20 cellular contexts compared by ENCODE assay signal in the genomic region with DNA sequence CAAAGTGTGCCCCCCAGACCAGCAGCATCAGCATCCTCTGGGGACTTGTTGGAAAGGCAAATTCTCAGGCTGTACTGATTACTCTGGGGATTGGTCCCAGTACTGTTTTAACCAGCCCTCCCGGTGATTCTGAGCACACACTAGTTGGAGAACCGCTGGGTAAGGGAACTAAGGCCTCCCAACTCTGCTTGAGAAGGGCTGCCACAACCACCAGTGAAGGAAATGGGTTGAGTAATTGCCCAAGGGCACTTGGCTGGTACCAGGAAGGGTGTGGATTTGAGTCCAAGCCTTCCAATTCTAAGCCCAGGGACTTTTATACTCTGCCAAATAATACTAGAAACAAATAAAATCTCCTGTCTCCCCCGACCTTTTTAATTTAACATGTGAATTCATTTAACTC.
"Had no signal": no experiment of that assay in that cellular context is flagged by ENCODE, and none has a peak within 500 bp of the region (broad histone marks: within the 10 kb centered on the region; RNA-seq: fewer than 3 reads in every experiment).

No MANE protein-coding gene starts in this region.

- H3K4me1 ChIP-seq: ascending aorta, uterus had no signal

- H3K4me3 ChIP-seq: ascending aorta, esophagus squamous epithelium, hepatocyte, lung, tibial nerve, uterus had no signal

- H3K9me3 ChIP-seq: ascending aorta, esophagus squamous epithelium, tibial nerve, uterus had no signal

- H3K36me3 ChIP-seq: ascending aorta, esophagus squamous epithelium, tibial nerve, uterus had no signal

- H3K36me3 Mint-ChIP-seq: activated naive CD4-positive, alpha-beta T cell treated with anti-CD3 and anti-CD28 coated beads, Interleukin-2, amount 10 ng/mL, durations not matched to agents 7 days and 5 days had no signal

- H3K27ac ChIP-seq: ascending aorta, hepatocyte, tibial nerve, uterus had no signal

- H3K9me3 Mint-ChIP-seq: activated CD4-positive, alpha-beta T cell treated with anti-CD3 and anti-CD28 coated beads, Interleukin-2, amount 10 ng/mL, durations not matched to agents 7 days and 5 days; activated naive CD4-positive, alpha-beta T cell treated with anti-CD3 and anti-CD28 coated beads, Interleukin-2, amount 10 ng/mL, durations not matched to agents 7 days and 5 days; activated T-cell treated with anti-CD3 and anti-CD28 coated beads, Interleukin-2, amount 50 U/mL, for 4 hours; nephron progenitor cell had no signal

- H3K4me3 Mint-ChIP-seq: activated CD4-positive, alpha-beta T cell treated with anti-CD3 and anti-CD28 coated beads, Interleukin-2, amount 10 ng/mL, durations not matched to agents 7 days and 5 days; activated naive CD4-positive, alpha-beta T cell treated with anti-CD3 and anti-CD28 coated beads, Interleukin-2, amount 10 ng/mL, durations not matched to agents 7 days and 5 days; activated T-cell treated with anti-CD3 and anti-CD28 coated beads, Interleukin-2, amount 50 U/mL, for 4 hours; nephron progenitor cell; stimulated activated naive CD8-positive, alpha-beta T cell treated with anti-CD3 and anti-CD28 coated beads, Interleukin-15, Interleukin-2, amounts not matched to agents 100 ng/mL and 50 ng/mL, for 24 hours had no signal

- ATAC-seq: activated CD4-positive, CD25-positive, alpha-beta regulatory T cell treated with anti-CD3 and anti-CD28 coated beads, Interleukin-2, amount 50 U/mL, for 24 hours; activated T-cell treated with anti-CD3 and anti-CD28 coated beads, Interleukin-2, amount 50 U/mL, for 4 hours; left cardiac atrium had no signal

- H3K27me3 ChIP-seq: ascending aorta, hepatocyte, tibial nerve, uterus had no signal

- H3K27ac Mint-ChIP-seq: activated CD4-positive, alpha-beta T cell treated with anti-CD3 and anti-CD28 coated beads, Interleukin-2, amount 10 ng/mL, durations not matched to agents 7 days and 5 days; activated naive CD4-positive, alpha-beta T cell treated with anti-CD3 and anti-CD28 coated beads, Interleukin-2, amount 10 ng/mL, durations not matched to agents 7 days and 5 days; nephron progenitor cell; stimulated activated naive CD8-positive, alpha-beta T cell treated with anti-CD3 and anti-CD28 coated beads, Interleukin-15, Interleukin-2, amounts not matched to agents 100 ng/mL and 50 ng/mL, for 24 hours had no signal

- DNase-seq: activated CD4-positive, alpha-beta T cell treated with anti-CD3 and anti-CD28 coated beads, Interleukin-2, amount 10 ng/mL, durations not matched to agents 7 days and 5 days; activated CD8-positive, alpha-beta memory T cell treated with anti-CD3 and anti-CD28 coated beads, Interleukin-2, amount 50 U/mL, for 4 hours; activated naive CD4-positive, alpha-beta T cell treated with anti-CD3 and anti-CD28 coated beads, Interleukin-2, amount 10 ng/mL, durations not matched to agents 7 days and 5 days; activated T-cell treated with anti-CD3 and anti-CD28 coated beads, Interleukin-2, amount 50 U/mL, for 4 hours; effector CD4-positive, alpha-beta T cell; esophagus squamous epithelium; left cardiac atrium; midbrain; nephron progenitor cell; nucleus accumbens; posterior cingulate gyrus; stimulated activated CD8-positive, alpha-beta memory T cell treated with anti-CD3 and anti-CD28 coated beads, Interleukin-4, amount 100 ng/mL, for 48 hours; T1000; uterus had no signal
